ENCODE assay signal across 25 cellular contexts in genomic region chr4:120856294-120856693, GRCh38.
DNase-seq lines count a peak whose midpoint lies in the region; TF ChIP-seq lines count a peak whose summit lies in the region.
"Had no signal": no experiment of that assay in that cellular context is flagged by ENCODE, and none has a peak within 500 bp of the region (broad histone marks: within the 10 kb centered on the region; RNA-seq: fewer than 3 reads in every experiment).

No MANE protein-coding gene starts in this region.

- BruUV-seq in MCF 10A (replicated peaks; lab: Mats Ljungman, UMichigan) = no TSS peak

- no peak overlapping the region for H3K9ac ChIP-seq in endodermal cell (ENCODE audit: extremely low read depth, low read length, poor library complexity, severe bottlenecking)
- H3K9ac ChIP-seq: GM23248 had no signal

- no peaks in the 10 kb centered on the region for H3K36me3 ChIP-seq in breast epithelium
- no peaks in the 10 kb centered on the region for H3K36me3 ChIP-seq in endodermal cell (ENCODE audit: control insufficient read depth, insufficient read depth, low read length)
- H3K36me3 ChIP-seq: BE2C, MG63 had no signal

- H3K9me3 Mint-ChIP-seq in MCF 10A (ENCODE audit: unreplicated experiment) (no peaks in the 10 kb centered on the region), endodermal cell (no peaks in the 10 kb centered on the region), neural crest cell (no peaks in the 10 kb centered on the region)
- H3K9me3 Mint-ChIP-seq: H9 had no signal

- no peak overlapping the region for H3K27ac ChIP-seq in breast epithelium
- no peak overlapping the region for H3K27ac ChIP-seq in endodermal cell (ENCODE audit: low read depth, low read length)
- H3K27ac ChIP-seq: GM23248, PC-9 had no signal

- H3K4me1 Mint-ChIP-seq in MCF 10A (ENCODE audit: insufficient read depth, unreplicated experiment) (no peaks in the 10 kb centered on the region), endodermal cell (no peaks in the 10 kb centered on the region), neural crest cell (no peaks in the 10 kb centered on the region)
- H3K4me1 Mint-ChIP-seq: CD14-positive monocyte had no signal

- DNase-seq in MCF 10A (ENCODE audit: unreplicated experiment) = no peak
- no peak for DNase-seq in breast epithelium (ENCODE audit: low spot score in 2 of 2)
- no peak for DNase-seq in endodermal cell
- DNase-seq in neural crest cell (ENCODE audit: low read depth, low spot score) = no peak
- DNase-seq in CD1c-positive myeloid dendritic cell (ENCODE audit: extremely low spot score) = no peak
- no peak for DNase-seq in NCI-H82 treated with DMSO at 0.1 percent for 48 hours (lab: John Stamatoyannopoulos, UW; ENCODE audit: unreplicated experiment)
- DNase-seq in SIG-M5 treated with dmso at 0.1 percent for 504 hours (lab: John Stamatoyannopoulos, UW; ENCODE audit: unreplicated experiment) = no peak
- DNase-seq: 8988T, ACHN, BE2C, Calu3, DMS153, DND-41, GM23248, H9, MG63, NCI-H1417, NCI-H1694, NCI-H2029 treated with DMSO at 0.1 percent for 48 hours, NCI-H2227 treated with DMSO at 0.1 percent for 48 hours, NCI-H510A, PC-9, Right ventricle myocardium superior had no signal

- H3K4me3 ChIP-seq in breast epithelium (no peak overlapping the region), endodermal cell (ENCODE audit: low read length) (no peak overlapping the region)
- H3K4me3 ChIP-seq: GM23248, K562, MG63, PC-9 had no signal

- H3K27me3 Mint-ChIP-seq in MCF 10A (ENCODE audit: insufficient read depth, unreplicated experiment) = no peaks in the 10 kb centered on the region
- no peaks in the 10 kb centered on the region for H3K27me3 Mint-ChIP-seq in endodermal cell (ENCODE audit: insufficient read depth)
- no peaks in the 10 kb centered on the region for H3K27me3 Mint-ChIP-seq in neural crest cell (ENCODE audit: low read depth)

- TF ChIP-seq POLR2A in breast epithelium (IDR thresholded peaks at IDR 0.05) = no peak

- H3K9me3 ChIP-seq in breast epithelium (no peaks in the 10 kb centered on the region), endodermal cell (ENCODE audit: control insufficient read depth, low read length) (no peaks in the 10 kb centered on the region)
- H3K9me3 ChIP-seq: BE2C, MG63 had no signal

- intact Hi-C loops in MCF 10A (cut with micrococcal nuclease) (no loop called here), breast epithelium (cut with DNase I; ENCODE audit: low total_unique reads) (no loop called here)

- POLR2A ChIA-PET in MCF 10A (lab: Yijun Ruan, JAX) = interaction anchor here (0.6 kb wide), 1 partner anchor 611 kb away, joined by 3 read pairs; no protein-coding TSS in a partner anchor

- CTCF ChIA-PET in MCF 10A (lab: Yijun Ruan, JAX) = interaction anchor here (1.1 kb wide), 1 partner anchor 18 kb away, joined by 3 read pairs; no protein-coding TSS in a partner anchor

- H3K4me3 Mint-ChIP-seq in MCF 10A (ENCODE audit: unreplicated experiment) (no peak overlapping the region), endodermal cell (no peak overlapping the region), neural crest cell (no peak overlapping the region)
- H3K4me3 Mint-ChIP-seq: CD14-positive monocyte, H9 had no signal

- 86 to 89% methylated on average over 2 of the region's 2 CpGs for WGBS in endodermal cell (ENCODE audit: insufficient coverage in 1 of 2, insufficient read length in 1 of 2), 2 experiments

- H3K4me1 ChIP-seq in breast epithelium = no peaks in the 10 kb centered on the region
- no peaks in the 10 kb centered on the region for H3K4me1 ChIP-seq in endodermal cell (ENCODE audit: control insufficient read depth, insufficient read depth, low read length)
- H3K4me1 ChIP-seq: BE2C had no signal

- peak overlapping the region; percentile 13 for H3K27ac Mint-ChIP-seq in MCF 10A (ENCODE audit: low read depth, unreplicated experiment)
- H3K27ac Mint-ChIP-seq in endodermal cell = peak overlapping the region; percentile 11
- H3K27ac Mint-ChIP-seq in neural crest cell (ENCODE audit: unreplicated experiment) = peak overlapping the region; percentile 14
- H3K27ac Mint-ChIP-seq: CD14-positive monocyte, H9 had no signal

- H3K27me3 ChIP-seq in breast epithelium (no peaks in the 10 kb centered on the region), endodermal cell (ENCODE audit: control insufficient read depth, insufficient read depth, low read length, poor library complexity, severe bottlenecking) (no peaks in the 10 kb centered on the region)
- H3K27me3 ChIP-seq: BE2C, MG63 had no signal

- TF ChIP-seq CTCF in MCF 10A (IDR thresholded peaks at IDR 0.05; ENCODE audit: unreplicated experiment) (no peak), breast epithelium (IDR thresholded peaks at IDR 0.05) (no peak), endodermal cell (conservative IDR thresholded peaks at IDR 0.05) (no peak), neural crest cell (conservative IDR thresholded peaks at IDR 0.05) (no peak)

- H3K36me3 Mint-ChIP-seq in MCF 10A (ENCODE audit: insufficient read depth, unreplicated experiment) (no peaks in the 10 kb centered on the region), endodermal cell (ENCODE audit: low read depth) (no peaks in the 10 kb centered on the region), neural crest cell (ENCODE audit: low read depth) (peaks cover 5% of the 10 kb centered on the region)
- H3K36me3 Mint-ChIP-seq: CD14-positive monocyte had no signal
